Comparison of ENCODE assay signal across 8 cellular contexts in the genomic region with DNA sequence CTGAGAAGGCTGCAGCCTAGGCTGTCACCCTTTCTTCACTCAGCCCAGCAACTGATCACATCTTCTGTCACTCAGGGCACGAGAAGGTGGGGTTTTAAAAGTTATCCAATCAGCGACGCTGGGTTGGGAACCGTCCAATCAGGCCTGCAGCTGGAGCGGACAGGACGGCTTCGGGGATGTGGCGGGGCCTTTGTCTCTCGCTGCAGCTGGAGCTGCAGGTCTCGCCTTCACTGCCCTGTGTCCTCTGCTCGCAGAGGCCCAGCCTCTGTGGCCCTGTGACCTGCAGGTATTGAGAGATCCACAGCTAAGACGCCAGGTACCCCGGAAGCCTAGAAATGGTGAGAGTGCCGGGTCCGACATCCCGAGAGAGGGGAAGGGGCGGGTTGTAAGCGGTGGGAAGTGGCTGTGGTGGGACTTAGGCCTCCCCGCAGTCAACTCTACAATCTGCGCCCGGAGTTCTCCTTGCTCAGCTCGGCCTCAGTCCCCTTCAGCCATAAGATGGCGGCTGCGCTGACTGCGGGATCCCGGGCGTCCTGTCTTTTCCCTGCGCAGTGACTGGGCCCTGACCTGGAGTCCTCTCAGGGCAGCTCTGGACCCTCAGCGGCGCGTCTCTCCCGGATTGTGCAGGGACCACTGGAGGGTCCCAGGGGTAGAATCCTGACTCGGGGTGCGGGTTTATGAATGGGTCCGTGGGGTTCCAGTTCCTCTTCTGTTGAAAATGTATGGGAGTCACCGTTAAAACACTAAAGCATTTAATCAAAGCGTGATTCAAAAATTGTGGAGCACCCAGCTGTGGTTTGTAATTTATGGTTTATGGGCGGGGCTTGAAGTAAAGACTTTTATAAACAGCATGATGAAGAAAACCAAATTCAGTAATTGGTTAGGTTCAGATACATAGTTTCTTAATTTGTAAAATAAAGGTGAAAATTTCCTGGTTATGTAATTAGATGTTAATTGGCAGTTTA. TPM values are rescaled to one million over a fixed set of nuclear protein-coding genes. Genes with fewer than 3 reads are reported as not detected.
A peak's percentile ranks its signal among the peaks of the same experiment; 100 is the strongest.
DNase-seq lines count a peak whose midpoint lies in the region; ATAC-seq and TF ChIP-seq lines count a peak whose summit lies in the region.

Gene ZNF714, plus strand, starts transcription at position 193 of the 965 bp plus-strand sequence. CDS start 16,066 bp downstream, outside the sequence.

- H3K4me1 Mint-ChIP-seq in activated CD4-positive, alpha-beta T cell treated with anti-CD3 and anti-CD28 coated beads, Interleukin-2, amount 10 ng/mL, durations not matched to agents 7 days and 5 days = peaks cover 26% of the 10 kb centered on the region

- DNase-seq in NCI-H510A (lab: John Stamatoyannopoulos, UW) (peak; percentile 95), dermis microvascular lymphatic vessel endothelial cell (ENCODE audit: low read depth in 2 of 2) (peak; percentile 84 to 96)
- DNase-seq in activated CD4-positive, alpha-beta T cell treated with anti-CD3 and anti-CD28 coated beads, Interleukin-2, amount 10 ng/mL, durations not matched to agents 7 days and 5 days = peak; percentile 90
- DNase-seq in stimulated activated CD4-positive, alpha-beta T cell treated with anti-CD3 and anti-CD28 coated beads, Interleukin-4, amount 100 ng/mL, for 1 hour = peak; percentile 79

- peak within 1 kb of the TSS; percentile 99 for H3K4me3 Mint-ChIP-seq in activated CD4-positive, alpha-beta T cell treated with anti-CD3 and anti-CD28 coated beads, Interleukin-2, amount 10 ng/mL, durations not matched to agents 7 days and 5 days

- no peak within 1 kb of the TSS for H2AFZ ChIP-seq in ACC112 (ENCODE audit: low read length, unreplicated experiment)

- WGBS in liver = 7% methylated on average over 38 of the region's 38 CpGs

- H3K9ac ChIP-seq in liver (ENCODE audit: low read depth in 1 of 2, low read length in 2 of 2) = no peak within 1 kb of the TSS

- no peak for TF ChIP-seq RAD21 in liver (IDR thresholded peaks at IDR 0.05)

- H3K79me2 ChIP-seq in ACC112 (ENCODE audit: control insufficient read depth, insufficient read depth, low read length, unreplicated experiment) = peaks cover 22% of the 10 kb centered on the region

- no peaks in the 10 kb centered on the region for H3K27me3 Mint-ChIP-seq in activated CD4-positive, alpha-beta T cell treated with anti-CD3 and anti-CD28 coated beads, Interleukin-2, amount 10 ng/mL, durations not matched to agents 7 days and 5 days

- H3K9me3 ChIP-seq in liver (ENCODE audit: control insufficient read depth in 4 of 4, low read length in 3 of 4) = no peaks in the 10 kb centered on the region

- POLR2A ChIA-PET in activated CD4-positive, alpha-beta T cell treated with anti-CD3 and anti-CD28 coated beads, Interleukin-2, amount 10 ng/mL, durations not matched to agents 7 days and 5 days (lab: Charles Lee) = no interaction called here

- H3K4me3 ChIP-seq in ACC112 (ENCODE audit: low read depth, low read length) (peak within 1 kb of the TSS; percentile 96), liver (ENCODE audit: low read depth in 1 of 3, low read length in 3 of 3) (peak within 1 kb of the TSS; percentile 48 to 76 (median 73))

- H3K27me3 ChIP-seq in ACC112 (ENCODE audit: insufficient read depth, low read length) = no peaks in the 10 kb centered on the region
- peaks cover 0 to 2% (median 0%) of the 10 kb centered on the region in 4 donors for H3K27me3 ChIP-seq in liver (ENCODE audit: control insufficient read depth in 4 of 4, insufficient read depth in 4 of 4, low read length in 3 of 4)

- H3K27ac ChIP-seq in ACC112 (ENCODE audit: low read depth, low read length) = peak within 1 kb of the TSS; percentile 66; the same call in 1 of the 2 replicates
- H3K27ac ChIP-seq in liver (ENCODE audit: low read depth in 1 of 2, low read length in 2 of 2) = peak within 1 kb of the TSS in 1 of 2 donors; percentile 1

- H3K36me3 ChIP-seq in ACC112 (ENCODE audit: insufficient read depth, low read length) (no peaks in the 10 kb centered on the region; the same call in 1 of the 2 replicates), liver (ENCODE audit: control insufficient read depth in 4 of 4, insufficient read depth in 3 of 4, low read depth in 1 of 4, low read length in 3 of 4) (no peaks in the 10 kb centered on the region)

- peak; percentile 99 for ATAC-seq in GM18873 (IDR thresholded peaks at IDR 0.05; ENCODE audit: low FRiP score, unreplicated experiment)
- ATAC-seq in HG03139 (IDR thresholded peaks at IDR 0.05; ENCODE audit: unreplicated experiment) = peak; percentile 95

- H3K4me1 ChIP-seq in ACC112 (ENCODE audit: control insufficient read depth, insufficient read depth, low read length, unreplicated experiment) (peaks cover 11% of the 10 kb centered on the region), liver (ENCODE audit: control insufficient read depth in 4 of 4, insufficient read depth in 4 of 4, low read length in 3 of 4) (no peaks in the 10 kb centered on the region)

- peaks cover 3% of the 10 kb centered on the region for H3K9me3 Mint-ChIP-seq in activated CD4-positive, alpha-beta T cell treated with anti-CD3 and anti-CD28 coated beads, Interleukin-2, amount 10 ng/mL, durations not matched to agents 7 days and 5 days

- CTCF ChIA-PET in activated CD4-positive, alpha-beta T cell treated with anti-CD3 and anti-CD28 coated beads, Interleukin-2, amount 10 ng/mL, durations not matched to agents 7 days and 5 days (lab: Charles Lee) = interaction anchor here (0.7 kb wide), 1 partner anchor 10 kb away, joined by 5 read pairs; no protein-coding TSS in a partner anchor

- TF ChIP-seq CTCF in liver (IDR thresholded peaks at IDR 0.05; ENCODE audit: low read depth, low read length, missing input control) = no peak

- H3K36me3 Mint-ChIP-seq in activated CD4-positive, alpha-beta T cell treated with anti-CD3 and anti-CD28 coated beads, Interleukin-2, amount 10 ng/mL, durations not matched to agents 7 days and 5 days (ENCODE audit: low read depth) = peaks cover 54% of the 10 kb centered on the region

- H3K27ac Mint-ChIP-seq in activated CD4-positive, alpha-beta T cell treated with anti-CD3 and anti-CD28 coated beads, Interleukin-2, amount 10 ng/mL, durations not matched to agents 7 days and 5 days = peak within 1 kb of the TSS; percentile 99

TF ChIP-seq in liver, 16 proteins besides CTCF, POLR2A, EP300 and RAD21 (continues in another document):
- TF ChIP-seq TAF1 (conservative IDR thresholded peaks at IDR 0.05) (peak; percentile 76), HNF4A (conservative IDR thresholded peaks at IDR 0.05) (no peak), FOXA1 (IDR thresholded peaks at IDR 0.05) (no peak), REST (IDR thresholded peaks at IDR 0.05) (no peak), YY1 (IDR thresholded peaks at IDR 0.05) (peak; percentile 54), SP1 (IDR thresholded peaks at IDR 0.05) (peak; percentile 61), GABPA (IDR thresholded peaks at IDR 0.05 in 1 of 2, conservative IDR thresholded peaks at IDR 0.05 in 1 of 2) (no peak), ATF3 (IDR thresholded peaks at IDR 0.05) (no peak), NR2F2 (IDR thresholded peaks at IDR 0.05) (no peak), EGR1 (IDR thresholded peaks at IDR 0.05; ENCODE audit: low read depth in 2 of 2) (no peak), RXRA (IDR thresholded peaks at IDR 0.05) (no peak), HNF4G (IDR thresholded peaks at IDR 0.05) (no peak)
- TF ChIP-seq, protein P1, sequence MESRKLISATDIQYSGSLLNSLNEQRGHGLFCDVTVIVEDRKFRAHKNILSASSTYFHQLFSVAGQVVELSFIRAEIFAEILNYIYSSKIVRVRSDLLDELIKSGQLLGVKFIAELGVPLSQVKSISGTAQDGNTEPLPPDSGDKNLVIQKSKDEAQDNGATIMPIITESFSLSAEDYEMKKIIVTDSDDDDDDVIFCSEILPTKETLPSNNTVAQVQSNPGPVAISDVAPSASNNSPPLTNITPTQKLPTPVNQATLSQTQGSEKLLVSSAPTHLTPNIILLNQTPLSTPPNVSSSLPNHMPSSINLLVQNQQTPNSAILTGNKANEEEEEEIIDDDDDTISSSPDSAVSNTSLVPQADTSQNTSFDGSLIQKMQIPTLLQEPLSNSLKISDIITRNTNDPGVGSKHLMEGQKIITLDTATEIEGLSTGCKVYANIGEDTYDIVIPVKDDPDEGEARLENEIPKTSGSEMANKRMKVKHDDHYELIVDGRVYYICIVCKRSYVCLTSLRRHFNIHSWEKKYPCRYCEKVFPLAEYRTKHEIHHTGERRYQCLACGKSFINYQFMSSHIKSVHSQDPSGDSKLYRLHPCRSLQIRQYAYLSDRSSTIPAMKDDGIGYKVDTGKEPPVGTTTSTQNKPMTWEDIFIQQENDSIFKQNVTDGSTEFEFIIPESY (IDR thresholded peaks at IDR 0.05) = no peak

RNA-seq across cellular contexts. Expression of gene ZNF714, which starts in this region (rescaled TPM):
- total RNA-seq in activated CD4-positive, alpha-beta T cell treated with anti-CD3 and anti-CD28 coated beads, Interleukin-2, amount 10 ng/mL, durations not matched to agents 7 days and 5 days = 10 to 100 TPM; 22.0 to 24.7 TPM
- total RNA-seq in dermis microvascular lymphatic vessel endothelial cell (3.7 and 7.1 TPM in 2 replicates), liver (1 to 10 TPM in 1 of 2 donors, under 1 TPM in 1; 0.75 to 4.7 TPM)
- under 1 TPM; 0.22 to 0.88 TPM for polyA plus RNA-seq in liver
